10 cellular contexts compared by ENCODE assay signal in genomic region chr12:75437564-75437963, GRCh38. TPM values are rescaled to one million over a fixed set of nuclear protein-coding genes. Genes with fewer than 3 reads are reported as not detected.
DNase-seq lines count a peak whose midpoint lies in the region; ATAC-seq, FAIRE-seq and TF ChIP-seq lines count a peak whose summit lies in the region.
"Had no signal": no experiment of that assay in that cellular context is flagged by ENCODE, and none has a peak within 500 bp of the region (broad histone marks: within the 10 kb centered on the region; RNA-seq: fewer than 3 reads in every experiment).

No MANE protein-coding gene starts in this region.

- H3K27ac ChIP-seq in HepG2 (ENCODE audit: extremely low read length, insufficient read depth, low read length) = no peak overlapping the region
- H3K27ac ChIP-seq: testis had no signal

- no peaks in the 10 kb centered on the region for H3K27me3 ChIP-seq in HepG2 (ENCODE audit: control insufficient read depth in 1 of 2, insufficient read depth in 2 of 2, low read length in 2 of 2)
- H3K27me3 ChIP-seq: testis had no signal

- H3K4me2 ChIP-seq in HepG2 (ENCODE audit: low read depth, low read length) = no peak overlapping the region

- TF ChIP-seq POLR2A in HepG2 (IDR thresholded peaks at IDR 0.05; ENCODE audit: insufficient read depth in 1 of 2, low read depth in 2 of 2, low read length in 2 of 2) = no peak

- ATAC-seq in HepG2 = peak; percentile 94
- ATAC-seq in HG03095 (IDR thresholded peaks at IDR 0.05; ENCODE audit: unreplicated experiment) = no peak
- ATAC-seq in HG03175 (IDR thresholded peaks at IDR 0.05; ENCODE audit: unreplicated experiment) = no peak

- TF ChIP-seq RAD21 in HepG2 (CRISPR knock-in tag; IDR thresholded peaks at IDR 0.05) = peak; percentile 23; the same call in 1 of the 2 replicates

- no peak overlapping the region for H3K9ac ChIP-seq in HepG2 (ENCODE audit: insufficient read depth, low read depth, low read length)

- peaks cover 13% of the 10 kb centered on the region for H3K4me1 ChIP-seq in HepG2 (ENCODE audit: insufficient read depth, low read length)
- H3K4me1 ChIP-seq: testis had no signal

- TF ChIP-seq CTCF in HFF-Myc (IDR thresholded peaks at IDR 0.05; ENCODE audit: low read depth, low read length, missing control alignments) (peak; percentile 6), HepG2 (CRISPR knock-in tag; IDR thresholded peaks at IDR 0.05) (peak; percentile 60)

- DNase-seq in ELR (ENCODE audit: low read depth) (peak; percentile 38), HFF-Myc (ENCODE audit: extremely low read depth, low read depth) (no peak), UCSD-AML1 (lab: John Stamatoyannopoulos, UW; ENCODE audit: unreplicated experiment) (peak; percentile 14), HepG2 (ENCODE audit: low spot score) (peak; percentile 39), NCI-H345 treated with DMSO at 0.1 percent for 48 hours (lab: John Stamatoyannopoulos, UW; ENCODE audit: unreplicated experiment) (no peak), G401 (ENCODE audit: low spot score) (no peak)
- DNase-seq: testis had no signal

- BruUV-seq in HepG2 (replicated peaks; lab: Mats Ljungman, UMichigan) = no TSS peak

- 0% methylated on average over 2 of the region's 2 CpGs for WGBS in HepG2 (ENCODE audit: low lambda C conversion rate)

- peak; percentile 26 for FAIRE-seq in HepG2 (lab: Jason Lieb, UNC)

- no peaks in the 10 kb centered on the region for H4K20me1 ChIP-seq in HepG2 (ENCODE audit: insufficient read depth, low read length)

- H3K4me3 ChIP-seq in HFF-Myc (replicated peaks; ENCODE audit: low read depth, low read length) (no peak overlapping the region), HepG2 (replicated peaks in 1 of 3; ENCODE audit: insufficient read depth in 1 of 3, low read depth in 2 of 3, low read length in 3 of 3) (no peak overlapping the region)
- H3K4me3 ChIP-seq: testis had no signal

- no peaks in the 10 kb centered on the region; the same call in 1 of the 2 replicates for H3K9me3 ChIP-seq in HepG2 (ENCODE audit: low read length)
- H3K9me3 ChIP-seq: testis had no signal

- in situ Hi-C loops in HepG2 (cut with HindIII; ENCODE audit: extremely low pct_ligation_motif_present, low pct_unique_long_range_greater_than_20kb) (no loop called here), G401 (cut with HindIII; ENCODE audit: low sequenced_read_pairs) (no loop called here)

- H3K36me3 ChIP-seq in HepG2 (replicated peaks in 1 of 2; ENCODE audit: control insufficient read depth in 1 of 2, insufficient read depth in 2 of 2, low read length in 2 of 2) = no peaks in the 10 kb centered on the region

- H3K79me2 ChIP-seq in HepG2 (ENCODE audit: insufficient read depth, low read length) = no peaks in the 10 kb centered on the region

- CTCF ChIA-PET in HepG2 (lab: Yijun Ruan, JAX; ENCODE audit: low intra/inter-chr PET ratio, low total read pairs) = interaction anchor here (1.7 kb wide), 1 partner anchor 69 kb away, joined by 4 read pairs; no protein-coding TSS in a partner anchor

- POLR2A ChIA-PET in HepG2 (lab: Yijun Ruan, JAX) = no interaction called here

- TF ChIP-seq EP300 in HepG2 (IDR thresholded peaks at IDR 0.05; ENCODE audit: low read depth in 2 of 2, low read length in 2 of 2) (no peak), HepG2 (CRISPR knock-in tag; IDR thresholded peaks at IDR 0.05; ENCODE audit: borderline replicate concordance) (no peak)

- intact Hi-C loops in HepG2 (cut with micrococcal nuclease; ENCODE audit: unreplicated experiment) = no loop called here

- H2AFZ ChIP-seq in HepG2 (ENCODE audit: low read length) = no peak overlapping the region

TF ChIP-seq in HepG2, 621 proteins besides CTCF, POLR2A, EP300 and RAD21:
- TF ChIP-seq STAG1 (CRISPR knock-in tag; IDR thresholded peaks at IDR 0.05) (peak; percentile 56), ZNF724P (CRISPR knock-in tag; IDR thresholded peaks at IDR 0.05; ENCODE audit: borderline replicate concordance) (no peak), ZMYM4 (CRISPR knock-in tag; IDR thresholded peaks at IDR 0.05) (peak; percentile 15; the same call in 1 of the 2 replicates)

RNA-seq across cellular contexts. Expression of gene GLIPR1, which starts 43.0 kb away (rescaled TPM):
- total RNA-seq in HepG2 (2016; rRNA removed; fragmentation: Illumina TruSeq; extraction: Trizol) = 2.8 and 5.0 TPM in 2 replicates
- total RNA-seq in HepG2 (2016; cell fraction: cytosol; rRNA removed; fragmentation: Illumina TruSeq; extraction: Trizol; ENCODE audit: low read depth) = 0.97 and 2.2 TPM in 2 replicates
- total RNA-seq in HepG2 (2016; cell fraction: insoluble cytoplasmic fraction; rRNA removed; fragmentation: Illumina TruSeq; extraction: Trizol) = 3.7 and 6.0 TPM in 2 replicates
- total RNA-seq in HepG2 (2016; cell fraction: membrane; rRNA removed; fragmentation: Illumina TruSeq; extraction: Trizol) = 1.9 and 4.2 TPM in 2 replicates
- total RNA-seq in HepG2 (2016; cell fraction: nucleus; rRNA removed; fragmentation: Illumina TruSeq; extraction: Trizol) = 5.3 TPM in 2 replicates
- 1.9 and 4.9 TPM in 2 replicates for polyA plus RNA-seq in HepG2 (2011; rRNA removed)
- 1.4 and 4.8 TPM in 2 replicates for polyA plus RNA-seq in HepG2 (2011; cell fraction: cytosol; rRNA removed)
- 2.1 and 2.5 TPM in 2 replicates for polyA plus RNA-seq in HepG2 (2011; cell fraction: nucleus; rRNA removed)
- 2.8 and 3.5 TPM in 2 replicates for polyA plus RNA-seq in HepG2 (2012)
- 3.4 and 3.8 TPM in 2 replicates for polyA plus RNA-seq in HepG2 (2016; cell fraction: cytosol; fragmentation: Illumina TruSeq; extraction: Trizol; ENCODE audit: low read depth)
- 3.4 and 4.5 TPM in 2 replicates for polyA plus RNA-seq in HepG2 (2016; cell fraction: insoluble cytoplasmic fraction; fragmentation: Illumina TruSeq; extraction: Trizol; ENCODE audit: low read depth)
- polyA plus RNA-seq in HepG2 (2016; cell fraction: membrane; fragmentation: Illumina TruSeq; extraction: Trizol; ENCODE audit: low read depth) = 3.0 TPM in 2 replicates
- 9.2 and 10.3 TPM in 2 replicates for polyA plus RNA-seq in HepG2 (2016; cell fraction: nucleus; fragmentation: Illumina TruSeq; extraction: Trizol; ENCODE audit: insufficient read depth, low read depth)
- 0.30 and 1.9 TPM in 2 replicates for polyA minus RNA-seq in HepG2 (2011; rRNA and poly(A)+ RNA removed; ENCODE audit: low replicate concordance)
- 0.35 and 2.6 TPM in 2 replicates for polyA minus RNA-seq in HepG2 (2011; cell fraction: cytosol; rRNA and poly(A)+ RNA removed)
- 4.8 and 7.2 TPM in 2 replicates for polyA minus RNA-seq in HepG2 (2011; cell fraction: nucleus; rRNA and poly(A)+ RNA removed)
- total RNA-seq in G401 (2014; rRNA removed; shearing (Covaris generic)) = 0.64 and 0.68 TPM in 2 replicates

RNA-seq across cellular contexts. Expression of gene GLIPR1L2, which starts 46.7 kb away (rescaled TPM):
- total RNA-seq in HepG2 (2016; rRNA removed; fragmentation: Illumina TruSeq; extraction: Trizol) = not detected in 2 replicates
- not detected in 2 replicates for total RNA-seq in HepG2 (2016; cell fraction: cytosol; rRNA removed; fragmentation: Illumina TruSeq; extraction: Trizol; ENCODE audit: low read depth)
- total RNA-seq in HepG2 (2016; cell fraction: insoluble cytoplasmic fraction; rRNA removed; fragmentation: Illumina TruSeq; extraction: Trizol) = not detected in 2 replicates
- not detected in 2 replicates for total RNA-seq in HepG2 (2016; cell fraction: membrane; rRNA removed; fragmentation: Illumina TruSeq; extraction: Trizol)
- not detected in 2 replicates for total RNA-seq in HepG2 (2016; cell fraction: nucleus; rRNA removed; fragmentation: Illumina TruSeq; extraction: Trizol)
- not detected in 2 replicates for polyA plus RNA-seq in HepG2 (2011; rRNA removed)
- not detected in 2 replicates for polyA plus RNA-seq in HepG2 (2011; cell fraction: cytosol; rRNA removed)
- polyA plus RNA-seq in HepG2 (2011; cell fraction: nucleus; rRNA removed) = not detected in 2 replicates
- not detected in 2 replicates for polyA plus RNA-seq in HepG2 (2012)
- not detected in 2 replicates for polyA plus RNA-seq in HepG2 (2016; cell fraction: cytosol; fragmentation: Illumina TruSeq; extraction: Trizol; ENCODE audit: low read depth)
- not detected in 2 replicates for polyA plus RNA-seq in HepG2 (2016; cell fraction: insoluble cytoplasmic fraction; fragmentation: Illumina TruSeq; extraction: Trizol; ENCODE audit: low read depth)
- polyA plus RNA-seq in HepG2 (2016; cell fraction: membrane; fragmentation: Illumina TruSeq; extraction: Trizol; ENCODE audit: low read depth) = not detected in 2 replicates
- not detected in 2 replicates for polyA plus RNA-seq in HepG2 (2016; cell fraction: nucleus; fragmentation: Illumina TruSeq; extraction: Trizol; ENCODE audit: insufficient read depth, low read depth)
- not detected in 2 replicates for polyA minus RNA-seq in HepG2 (2011; rRNA and poly(A)+ RNA removed; ENCODE audit: low replicate concordance)
- polyA minus RNA-seq in HepG2 (2011; cell fraction: cytosol; rRNA and poly(A)+ RNA removed) = not detected in 2 replicates
- not detected in 2 replicates for polyA minus RNA-seq in HepG2 (2011; cell fraction: nucleus; rRNA and poly(A)+ RNA removed)
- total RNA-seq in G401 (2014; rRNA removed; shearing (Covaris generic)) = 2.2 TPM in 1 of 2 replicates, not detected in the other
- total RNA-seq: activated CD8-positive, alpha-beta memory T cell treated with anti-CD3 and anti-CD28 coated beads for 36 hours had no signal

Comparison
In these comparisons a context has a peak if more than half of its experiments do, and no peak if none do; other contexts are left out.
1. DNase-seq: peak in ELR (single experiment), UCSD-AML1 (single experiment) and HepG2 (single experiment); none in HFF-Myc (single experiment), NCI-H345 treated with DMSO at 0.1 percent for 48 hours (single experiment) and G401 (single experiment).